8 cellular contexts compared by ENCODE assay signal in the genomic region with DNA sequence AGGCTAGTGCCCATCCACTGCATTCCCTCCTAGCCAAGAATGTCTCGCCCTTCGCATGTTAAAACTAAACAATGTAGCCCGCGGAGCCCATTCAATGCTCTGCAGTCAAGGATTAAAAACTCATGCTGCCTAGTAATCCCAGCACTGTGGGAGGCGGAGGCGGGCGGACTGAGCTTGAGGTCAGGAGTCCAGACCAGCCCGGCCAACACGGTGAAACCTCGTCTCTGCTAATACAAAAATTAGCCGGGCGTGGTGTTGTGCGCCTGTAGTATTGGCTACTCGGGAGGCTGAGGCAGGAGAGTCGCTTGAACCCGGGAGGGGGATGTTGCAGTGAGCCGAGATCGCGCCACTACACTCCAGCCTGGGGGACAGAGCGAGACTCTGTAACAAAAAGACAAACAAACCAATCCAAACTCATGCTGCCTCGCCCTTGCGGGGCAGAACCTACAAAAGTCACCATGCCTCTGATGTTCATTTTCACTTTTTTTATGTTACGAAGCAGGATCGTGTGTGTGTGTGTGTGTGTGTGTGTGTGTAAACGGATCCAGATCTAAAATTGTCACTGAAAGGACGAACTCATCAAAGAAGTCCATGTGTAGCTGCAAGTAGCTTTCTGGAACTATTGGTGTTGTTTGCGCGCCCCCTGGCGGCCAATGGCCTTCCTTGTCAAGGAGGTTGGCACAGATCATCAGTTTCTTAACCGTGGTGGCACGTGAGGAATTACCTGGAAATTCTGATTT. TPM values are rescaled to one million over a fixed set of nuclear protein-coding genes. Genes with fewer than 3 reads are reported as not detected.
DNase-seq lines count a peak whose midpoint lies in the region; ATAC-seq and TF ChIP-seq lines count a peak whose summit lies in the region.

No MANE protein-coding gene starts in this region.

- H3K27me3 ChIP-seq in brain microvascular endothelial cell (replicated peaks) (no peaks in the 10 kb centered on the region), iPS DF 6.9 (ENCODE audit: control insufficient read depth, insufficient read depth, low read length) (no peaks in the 10 kb centered on the region)

- in situ Hi-C loops in brain microvascular endothelial cell (cut with HindIII; ENCODE audit: low pct_ligation_motif_present, low sequenced_read_pairs): no loop called here

- H3K27ac ChIP-seq in brain microvascular endothelial cell (no peak overlapping the region), iPS DF 6.9 (ENCODE audit: low read length) (no peak overlapping the region)

- ATAC-seq in sciatic nerve (peak; percentile 96), GM18861 (IDR thresholded peaks at IDR 0.05; ENCODE audit: unreplicated experiment) (no peak)

- TF ChIP-seq CTCF in brain microvascular endothelial cell (IDR thresholded peaks at IDR 0.05; ENCODE audit: low read depth, low read length, missing control alignments): peak; percentile 91

- H3K36me3 ChIP-seq in brain microvascular endothelial cell (replicated peaks) (no peaks in the 10 kb centered on the region), iPS DF 6.9 (ENCODE audit: control insufficient read depth, insufficient read depth, low read length) (no peaks in the 10 kb centered on the region)

- intact Hi-C loops in sciatic nerve (cut with DNase I): loop anchor here (2.0 to 10.0 kb wide), 2 partner anchors 145 to 321 kb away; no protein-coding TSS in a partner anchor

- DNase-seq in SIG-M5 treated with dmso at 0.1 percent for 504 hours (lab: John Stamatoyannopoulos, UW; ENCODE audit: unreplicated experiment) (peak; percentile 64), SIG-M5 (lab: John Stamatoyannopoulos, UW) (no peak), NCI-H2107 (lab: John Stamatoyannopoulos, UW) (peak; percentile 67), UCSD-AML1 (lab: John Stamatoyannopoulos, UW; ENCODE audit: unreplicated experiment) (peak; percentile 85), brain microvascular endothelial cell (peak; percentile 82), iPS DF 6.9 (ENCODE audit: low read depth, low spot score) (peak; percentile 85), sciatic nerve (ENCODE audit: low spot score) (peak; percentile 96)

- no peaks in the 10 kb centered on the region for H3K4me1 ChIP-seq in iPS DF 6.9 (ENCODE audit: control insufficient read depth, insufficient read depth, low read length)

- no CpG with 5 or more reads among the region's 31 CpGs for WGBS in iPS DF 6.9 (ENCODE audit: insufficient coverage, insufficient read length)

- H3K4me3 ChIP-seq in brain microvascular endothelial cell (ENCODE audit: low read depth, low read length) (peak overlapping the region; percentile 57), iPS DF 6.9 (ENCODE audit: low read length) (peak overlapping the region; percentile 39; the same call in 1 of the 2 replicates)

- H3K9me3 ChIP-seq in iPS DF 6.9 (ENCODE audit: control insufficient read depth, insufficient read depth, low read length): no peaks in the 10 kb centered on the region

RNA-seq across cellular contexts. Expression of gene SPESP1, which starts 54.8 kb away (rescaled TPM):
- 2.0 TPM for total RNA-seq in sciatic nerve

RNA-seq across cellular contexts. Expression of gene ANP32A, which starts 54.9 kb away (rescaled TPM):
- total RNA-seq in sciatic nerve: 90.3 TPM
